18 cellular contexts compared by ENCODE assay signal in the genomic region with DNA sequence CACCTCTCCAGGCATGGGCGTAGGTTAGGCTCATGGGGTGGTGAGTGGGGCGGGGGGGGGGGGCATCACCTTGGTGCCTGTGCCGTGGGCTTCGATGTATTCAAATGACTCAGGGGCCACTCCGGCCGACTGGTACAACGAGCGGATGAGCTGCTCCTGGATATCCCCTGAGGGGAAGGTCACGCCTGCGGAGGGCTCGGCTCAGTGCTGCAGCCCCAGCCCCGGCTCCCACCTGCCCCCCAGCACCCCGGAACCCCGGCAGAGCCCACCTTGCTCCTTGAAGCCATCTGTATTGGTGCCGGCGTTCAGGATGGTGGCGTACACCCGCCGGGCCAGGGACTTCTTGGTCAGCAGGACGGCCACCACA.
"Had no signal": no experiment of that assay in that cellular context is flagged by ENCODE, and none has a peak within 500 bp of the region (broad histone marks: within the 10 kb centered on the region; RNA-seq: fewer than 3 reads in every experiment).

No MANE protein-coding gene starts in this region.

- H3K9me3 ChIP-seq: esophagus squamous epithelium, gastroesophageal sphincter, prostate gland, right lobe of liver, uterus had no signal

- H3K9ac ChIP-seq: neural progenitor cell, parathyroid adenoma had no signal

- H3K4me2 ChIP-seq: neural progenitor cell had no signal

- H3K4me3 ChIP-seq: esophagus squamous epithelium, gastroesophageal sphincter, lung, neural progenitor cell, prostate gland, right lobe of liver, uterus had no signal

- H3K27ac ChIP-seq: esophagus squamous epithelium, gastroesophageal sphincter, neural progenitor cell, parathyroid adenoma, uterus had no signal

- DNase-seq: effector memory CD8-positive, alpha-beta T cell; esophagus squamous epithelium; foreskin fibroblast; hippocampal formation; mesenchymal stem cell; midbrain; occipital lobe; stimulated activated CD4-positive, alpha-beta T cell treated with anti-CD3 and anti-CD28 coated beads, Interleukin-2, amount 100 ng/mL, for 24 hours; stimulated activated naive CD4-positive, alpha-beta T cell; uterus had no signal

- H3K36me3 ChIP-seq: neural progenitor cell, uterus had no signal

- H2AFZ ChIP-seq: neural progenitor cell, parathyroid adenoma had no signal

- ATAC-seq: effector memory CD8-positive, alpha-beta T cell; gastroesophageal sphincter; left lobe of liver; natural killer cell treated with Interleukin-12 subunit alpha and Interleukin-12 subunit beta and Interleukin-15 and Interleukin-18, amount 100 ng/mL, for 72 hours; right lobe of liver had no signal

- H3K27me3 ChIP-seq: esophagus squamous epithelium, gastroesophageal sphincter, neural progenitor cell, right lobe of liver, uterus had no signal
